13 cellular contexts compared by ENCODE assay signal in genomic region chr21:38311091-38311490, GRCh38. TPM values are rescaled to one million over a fixed set of nuclear protein-coding genes. Genes with fewer than 3 reads are reported as not detected.
"Had no signal": no experiment of that assay in that cellular context is flagged by ENCODE, and none has a peak within 500 bp of the region (broad histone marks: within the 10 kb centered on the region; RNA-seq: fewer than 3 reads in every experiment).

No MANE protein-coding gene starts in this region.

- H3K4me2 ChIP-seq: smooth muscle cell had no signal

- ATAC-seq: activated T-helper 17 cell treated with anti-CD3 and anti-CD28 coated beads, Interleukin-2, amount 50 U/mL, for 72 hours; foreskin keratinocyte; right cardiac atrium had no signal

- H3K4me1 ChIP-seq: colonic mucosa had no signal

- H3K9me3 ChIP-seq: colonic mucosa, tibial artery had no signal

- DNase-seq: activated B cell treated with CpG ODN at 0.5 μM for 24 hours; activated CD4-positive, alpha-beta T cell treated with anti-CD3 and anti-CD28 coated beads, Interleukin-2, amount 10 ng/mL, durations not matched to agents 24 days and 14 days; activated CD8-positive, alpha-beta memory T cell treated with anti-CD3 and anti-CD28 coated beads for 24 hours; activated naive CD4-positive, alpha-beta T cell treated with anti-CD3 and anti-CD28 coated beads for 36 hours; colonic mucosa; head of caudate nucleus; mesendoderm; right cardiac atrium; tibial artery had no signal

- H3K27me3 ChIP-seq: colonic mucosa, foreskin keratinocyte, tibial artery had no signal

- H3K36me3 ChIP-seq: colonic mucosa, tibial artery had no signal

- FAIRE-seq: endothelial cell of umbilical vein had no signal

- H3K4me3 ChIP-seq: colonic mucosa, smooth muscle cell, tibial artery had no signal

- H3K27ac ChIP-seq: colonic mucosa, foreskin keratinocyte, tibial artery had no signal

RNA-seq across cellular contexts. Expression of gene KCNJ15, which starts 54.3 kb away (rescaled TPM):
- total RNA-seq: activated B cell treated with CpG ODN at 0.5 μM for 24 hours had no signal
